Comparison of ENCODE assay signal across 1 cellular context in genomic region chr4:1310031-1310795, GRCh38.
TF ChIP-seq lines count a peak whose summit lies in the region.

No MANE protein-coding gene starts in this region.

TF ChIP-seq in IMR-90, 13 proteins besides CTCF, POLR2A, EP300 and RAD21 (continued from another document):
- TF ChIP-seq BHLHE40 (IDR thresholded peaks at IDR 0.05; ENCODE audit: low read depth, low read length) (no peak), SMC3 (IDR thresholded peaks at IDR 0.05; ENCODE audit: low read depth, low read length) (no peak), CHD1 (IDR thresholded peaks at IDR 0.05; ENCODE audit: low read depth, low read length) (no peak)
TF ChIP-seq in IMR-90: peak in this region for 0.
